Comparison of ENCODE assay signal across 19 cellular contexts in genomic region chr11:9069861-9070470, GRCh38. TPM values are rescaled to one million over a fixed set of nuclear protein-coding genes. Genes with fewer than 3 reads are reported as not detected.
"Had no signal": no experiment of that assay in that cellular context is flagged by ENCODE, and none has a peak within 500 bp of the region (broad histone marks: within the 10 kb centered on the region; RNA-seq: fewer than 3 reads in every experiment).

No MANE protein-coding gene starts in this region.

- H3K27ac ChIP-seq: foreskin keratinocyte, hepatocyte, right atrium auricular region, sigmoid colon, skin epidermis, testis, tibial nerve had no signal

- H3K9me3 Mint-ChIP-seq: dendritic cell treated with granulocyte-macrophage colony-stimulating factor and Interleukin-4, amounts not matched to agents 40 ng/mL and 50 ng/mL, for 4 days; nephron progenitor cell; stimulated activated naive CD8-positive, alpha-beta T cell treated with anti-CD3 and anti-CD28 coated beads, Interleukin-15, amount 100 ng/mL, for 72 hours had no signal

- H3K9me3 ChIP-seq: right atrium auricular region, sigmoid colon, testis, tibial nerve had no signal

- H3K36me3 Mint-ChIP-seq: naive thymus-derived CD4-positive, alpha-beta T cell; stimulated activated naive B cell treated with anti-CD40 and anti-IgM and Interleukin-4, amounts not matched to agents 10 μg/mL and 1 μg/mL and 100 μg/mL, for 72 hours had no signal

- H3K27me3 ChIP-seq: foreskin keratinocyte, hepatocyte, right atrium auricular region, sigmoid colon, testis, tibial nerve had no signal

- H3K4me1 Mint-ChIP-seq: stimulated activated naive CD8-positive, alpha-beta T cell treated with anti-CD3 and anti-CD28 coated beads, Interleukin-15, amount 100 ng/mL, for 72 hours had no signal

- ATAC-seq: foreskin keratinocyte; left lobe of liver; naive thymus-derived CD4-positive, alpha-beta T cell; stimulated activated naive B cell treated with anti-CD40 and anti-IgM and Interleukin-4, amounts not matched to agents 10 μg/mL and 1 μg/mL and 100 μg/mL, for 72 hours; stimulated activated naive CD8-positive, alpha-beta T cell treated with anti-CD3 and anti-CD28 coated beads, Interleukin-15, amount 100 ng/mL, for 72 hours had no signal

- H3K27ac Mint-ChIP-seq: dendritic cell treated with granulocyte-macrophage colony-stimulating factor and Interleukin-4, amounts not matched to agents 40 ng/mL and 50 ng/mL, for 4 days; naive thymus-derived CD4-positive, alpha-beta T cell; nephron progenitor cell; stimulated activated naive B cell treated with anti-CD40 and anti-IgM and Interleukin-4, amounts not matched to agents 10 μg/mL and 1 μg/mL and 100 μg/mL, for 72 hours; stimulated activated naive CD8-positive, alpha-beta T cell treated with anti-CD3 and anti-CD28 coated beads, Interleukin-15, amount 100 ng/mL, for 72 hours had no signal

- H3K4me3 Mint-ChIP-seq: dendritic cell treated with granulocyte-macrophage colony-stimulating factor and Interleukin-4, amounts not matched to agents 40 ng/mL and 50 ng/mL, for 4 days; naive thymus-derived CD4-positive, alpha-beta T cell; nephron progenitor cell; stimulated activated naive B cell treated with anti-CD40 and anti-IgM and Interleukin-4, amounts not matched to agents 10 μg/mL and 1 μg/mL and 100 μg/mL, for 72 hours; stimulated activated naive CD8-positive, alpha-beta T cell treated with anti-CD3 and anti-CD28 coated beads, Interleukin-15, amount 100 ng/mL, for 72 hours had no signal

- DNase-seq: foreskin keratinocyte; head of caudate nucleus; kidney; mammary epithelial cell; naive thymus-derived CD4-positive, alpha-beta T cell; nephron progenitor cell; sigmoid colon; stimulated activated CD4-positive, alpha-beta T cell treated with anti-CD3 and anti-CD28 coated beads, Interleukin-2, amount 100 ng/mL, for 24 hours; stimulated activated CD4-positive, alpha-beta T cell treated with anti-CD3 and anti-CD28 coated beads, Interleukin-4, amount 100 ng/mL, for 4 hours; stimulated activated naive B cell treated with anti-CD40 and anti-IgM and Interleukin-4, amounts not matched to agents 10 μg/mL and 1 μg/mL and 100 μg/mL, for 72 hours; stimulated activated naive CD8-positive, alpha-beta T cell treated with anti-CD3 and anti-CD28 coated beads, Interleukin-15, amount 100 ng/mL, for 72 hours; testis had no signal

- H3K4me1 ChIP-seq: right atrium auricular region, testis had no signal

- H3K4me3 ChIP-seq: hepatocyte, right atrium auricular region, sigmoid colon, skin epidermis, testis, tibial nerve had no signal

- H3K36me3 ChIP-seq: right atrium auricular region, sigmoid colon had no signal

RNA-seq across cellular contexts. Expression of gene SCUBE2, which starts 21.4 kb away (rescaled TPM):
- total RNA-seq: mononuclear cell had no signal
- polyA plus RNA-seq: naive thymus-derived CD4-positive, alpha-beta T cell had no signal
